Comparison of ENCODE assay signal across 8 cellular contexts in genomic region chr22:23144926-23145906, GRCh38. TPM values are rescaled to one million over a fixed set of nuclear protein-coding genes. Genes with fewer than 3 reads are reported as not detected.
A peak's percentile ranks its signal among the peaks of the same experiment; 100 is the strongest.
DNase-seq lines count a peak whose midpoint lies in the region; ATAC-seq and TF ChIP-seq lines count a peak whose summit lies in the region.

Gene RAB36, plus strand, starts transcription at chr22:23145477. Its CDS starts 1,140 bp downstream, at chr22:23146617.

- H3K9me2 ChIP-seq in MM.1S (replicated peaks; ENCODE audit: insufficient read depth, low read length) (no peaks in the 10 kb centered on the region), SK-N-SH (no peaks in the 10 kb centered on the region)

- H3K27ac Mint-ChIP-seq in activated naive CD8-positive, alpha-beta T cell treated with anti-CD3 and anti-CD28 coated beads for 36 hours, result peak within 1 kb of the TSS; percentile 58

- H3K9ac ChIP-seq in MM.1S (ENCODE audit: low read length), result peak within 1 kb of the TSS; percentile 82
- peak within 1 kb of the TSS; percentile 88 for H3K9ac ChIP-seq in SK-N-SH
- H3K9ac ChIP-seq in stomach smooth muscle (ENCODE audit: low read length in 2 of 2), result peak within 1 kb of the TSS; percentile 54 to 85

- H2AFZ ChIP-seq in MM.1S (ENCODE audit: low read length) (peak within 1 kb of the TSS; percentile 52), SK-N-SH (ENCODE audit: low read depth) (peak within 1 kb of the TSS; percentile 92)

- CTCF ChIA-PET in SK-N-SH (lab: Yijun Ruan, JAX), result interaction anchor here (0.7 to 2.5 kb wide), 10 partner anchors 12 to 587 kb away, joined by 3 to 13 read pairs (median 4); partner anchors contain the start of gene PRAME

- peak within 1 kb of the TSS; percentile 86 for H3K4me2 ChIP-seq in MM.1S (ENCODE audit: low read depth, low read length)
- peak within 1 kb of the TSS; percentile 91 for H3K4me2 ChIP-seq in SK-N-SH

- H3F3A ChIP-seq in MM.1S (ENCODE audit: insufficient read depth, low read length) (peaks cover 14% of the 10 kb centered on the region), SK-N-SH (replicated peaks; ENCODE audit: insufficient read depth) (no peaks in the 10 kb centered on the region)

- no peak for ATAC-seq in HG02678 (IDR thresholded peaks at IDR 0.05; ENCODE audit: unreplicated experiment)

- under 1% methylated on average over 46 of the region's 62 CpGs for WGBS in SK-N-SH (ENCODE audit: low lambda C conversion rate)

- POLR2A ChIA-PET in SK-N-SH (lab: Yijun Ruan, JAX), result interaction anchor here (1.2 to 1.4 kb wide), 2 partner anchors 9 to 17 kb away, joined by 3 read pairs; no protein-coding TSS in a partner anchor

- DNase-seq in MM.1S (peak; percentile 100), SK-N-SH (peak; percentile 98), glomerular visceral epithelial cell (ENCODE audit: extremely low spot score) (peak; percentile 98)
- DNase-seq in activated naive CD8-positive, alpha-beta T cell treated with anti-CD3 and anti-CD28 coated beads for 36 hours, result peak; percentile 89

- H3K27ac ChIP-seq in MM.1S (ENCODE audit: low read length) (peak within 1 kb of the TSS; percentile 71), SK-N-SH (ENCODE audit: low read depth in 2 of 2, low read length in 1 of 2) (peak within 1 kb of the TSS; percentile 62 to 73), neutrophil (peak within 1 kb of the TSS; percentile 70), stomach smooth muscle (ENCODE audit: low read length) (peak within 1 kb of the TSS; percentile 71)

- no peaks in the 10 kb centered on the region for H3K36me3 Mint-ChIP-seq in activated naive CD8-positive, alpha-beta T cell treated with anti-CD3 and anti-CD28 coated beads for 36 hours

- H3K9me3 ChIP-seq in MM.1S (replicated peaks; ENCODE audit: insufficient read depth, low read length), result no peaks in the 10 kb centered on the region
- no peaks in the 10 kb centered on the region for H3K9me3 ChIP-seq in SK-N-SH
- H3K9me3 ChIP-seq in neutrophil, result no peaks in the 10 kb centered on the region
- H3K9me3 ChIP-seq in stomach smooth muscle (ENCODE audit: control insufficient read depth in 2 of 2, low read length in 2 of 2), result no peaks in the 10 kb centered on the region

- 0 out of 2 replicates have a peak within 1 kb of the TSS, but pooled peaks have one; percentile 3 for H3K4me3 ChIP-seq in GM08714 (ENCODE audit: low read length)
- H3K4me3 ChIP-seq in MM.1S (ENCODE audit: low read length), result peak within 1 kb of the TSS; percentile 71
- H3K4me3 ChIP-seq in SK-N-SH (ENCODE audit: low read depth in 2 of 2, low read length in 1 of 2), result peak within 1 kb of the TSS; percentile 73 to 79
- peak within 1 kb of the TSS; percentile 53 to 58 for H3K4me3 ChIP-seq in neutrophil (ENCODE audit: low read depth in 1 of 2, low read length in 1 of 2)
- H3K4me3 ChIP-seq in stomach smooth muscle (ENCODE audit: low read length in 2 of 2), result peak within 1 kb of the TSS; percentile 43 to 77

- no peak for TF ChIP-seq EP300 in SK-N-SH (IDR thresholded peaks at IDR 0.05; ENCODE audit: borderline replicate concordance in 1 of 2, low read depth in 1 of 2, low read length in 1 of 2)

- peaks cover 35% of the 10 kb centered on the region for H3K4me1 Mint-ChIP-seq in activated naive CD8-positive, alpha-beta T cell treated with anti-CD3 and anti-CD28 coated beads for 36 hours

- H3K4me3 Mint-ChIP-seq in activated naive CD8-positive, alpha-beta T cell treated with anti-CD3 and anti-CD28 coated beads for 36 hours, result peak within 1 kb of the TSS; percentile 66

- no peaks in the 10 kb centered on the region for H3K9me3 Mint-ChIP-seq in activated naive CD8-positive, alpha-beta T cell treated with anti-CD3 and anti-CD28 coated beads for 36 hours

- H3K27me3 ChIP-seq in MM.1S (replicated peaks; ENCODE audit: insufficient read depth, low read length), result no peaks in the 10 kb centered on the region
- no peaks in the 10 kb centered on the region for H3K27me3 ChIP-seq in SK-N-SH (ENCODE audit: insufficient read depth)
- no peaks in the 10 kb centered on the region for H3K27me3 ChIP-seq in neutrophil
- no peaks in the 10 kb centered on the region for H3K27me3 ChIP-seq in stomach smooth muscle (ENCODE audit: control insufficient read depth in 1 of 2, insufficient read depth in 2 of 2, low read length in 2 of 2)

- H3K27me3 Mint-ChIP-seq in activated naive CD8-positive, alpha-beta T cell treated with anti-CD3 and anti-CD28 coated beads for 36 hours, result no peaks in the 10 kb centered on the region

- TF ChIP-seq CTCF in MM.1S (IDR thresholded peaks at IDR 0.05; ENCODE audit: low read length) (no peak), SK-N-SH (IDR thresholded peaks at IDR 0.05) (no peak), neutrophil (IDR thresholded peaks at IDR 0.05) (peak; percentile 34)

- H3K36me3 ChIP-seq in MM.1S (replicated peaks; ENCODE audit: insufficient read depth, low read length) (no peaks in the 10 kb centered on the region), SK-N-SH (replicated peaks in 1 of 2; ENCODE audit: control insufficient read depth in 1 of 2, insufficient read depth in 2 of 2, low read length in 1 of 2) (peaks cover 0 to 8% of the 10 kb centered on the region in 2 experiments), neutrophil (no peaks in the 10 kb centered on the region), stomach smooth muscle (ENCODE audit: control insufficient read depth in 2 of 2, insufficient read depth in 2 of 2, low read length in 2 of 2) (peaks cover 0 to 4% of the 10 kb centered on the region in 2 donors)

- H3K79me2 ChIP-seq in MM.1S (ENCODE audit: low read length) (peaks cover 19% of the 10 kb centered on the region), SK-N-SH (ENCODE audit: insufficient read depth) (peaks cover 4% of the 10 kb centered on the region; the same call in 1 of the 2 replicates)

- TF ChIP-seq RAD21 in SK-N-SH (IDR thresholded peaks at IDR 0.05; ENCODE audit: low read length), result no peak

- no peaks in the 10 kb centered on the region for H4K20me1 ChIP-seq in MM.1S (ENCODE audit: insufficient read depth, low read length)
- H4K20me1 ChIP-seq in SK-N-SH (ENCODE audit: insufficient read depth), result no peaks in the 10 kb centered on the region

- peaks cover 40% of the 10 kb centered on the region for H3K4me1 ChIP-seq in MM.1S (ENCODE audit: low read length)
- H3K4me1 ChIP-seq in SK-N-SH (ENCODE audit: control insufficient read depth in 1 of 2, insufficient read depth in 2 of 2, low read depth in 1 of 2, low read length in 1 of 2), result peaks cover 6 to 17% of the 10 kb centered on the region in 2 experiments; a peak in 1 of 4 replicates
- H3K4me1 ChIP-seq in neutrophil (ENCODE audit: control insufficient read depth in 1 of 2, insufficient read depth in 1 of 2, low read depth in 1 of 2, low read length in 1 of 2), result peaks cover 80 to 83% of the 10 kb centered on the region in 2 experiments
- H3K4me1 ChIP-seq in stomach smooth muscle (ENCODE audit: control insufficient read depth, insufficient read depth, low read length), result peaks cover 37% of the 10 kb centered on the region

TF ChIP-seq in SK-N-SH, 30 proteins besides CTCF, POLR2A, EP300 and RAD21 (continues in another document):
- no peak for TF ChIP-seq GATA2 (CRISPR knock-in tag; IDR thresholded peaks at IDR 0.05)
- no peak for TF ChIP-seq USF2 (IDR thresholded peaks at IDR 0.05; ENCODE audit: borderline replicate concordance, low read depth, low read length)
- no peak; the same call in 1 of the 2 replicates for TF ChIP-seq TAF1 (IDR thresholded peaks at IDR 0.05; ENCODE audit: borderline replicate concordance, low read depth, low read length)
- TF ChIP-seq PBX3 (IDR thresholded peaks at IDR 0.05), result peak; percentile 92
- no peak for TF ChIP-seq RCOR1 (IDR thresholded peaks at IDR 0.05; ENCODE audit: low read length)
- 0 out of 2 replicates have a peak, but pooled peaks have one; percentile 7 for TF ChIP-seq POLR2AphosphoS5 (IDR thresholded peaks at IDR 0.05; ENCODE audit: low read depth, low read length)
- TF ChIP-seq SMC3 (IDR thresholded peaks at IDR 0.05; ENCODE audit: low read depth, low read length), result no peak
- no peak for TF ChIP-seq MEF2A (IDR thresholded peaks at IDR 0.05; ENCODE audit: borderline replicate concordance, low read depth)
- TF ChIP-seq IRF3 (IDR thresholded peaks at IDR 0.05; ENCODE audit: low read depth, low read length), result no peak
- peak; percentile 65 for TF ChIP-seq RFX5 (IDR thresholded peaks at IDR 0.05; ENCODE audit: low read length)
- TF ChIP-seq NFIC (IDR thresholded peaks at IDR 0.05; ENCODE audit: borderline replicate concordance), result no peak

RNA-seq across cellular contexts. Expression of gene RAB36, which starts in this region (rescaled TPM):
- 6.6 and 6.8 TPM in 2 replicates for polyA plus RNA-seq in SK-N-SH (2012; rRNA removed)
- 3.5 and 5.0 TPM in 2 replicates for polyA plus RNA-seq in SK-N-SH (2012; cell fraction: cytosol; rRNA removed)
- polyA plus RNA-seq in SK-N-SH (2012; cell fraction: nucleus; rRNA removed), result 10.6 TPM in 2 replicates
- total RNA-seq in activated naive CD8-positive, alpha-beta T cell treated with anti-CD3 and anti-CD28 coated beads for 36 hours, result 1 to 10 TPM in 1 of 2 experiments, under 1 TPM in 1; 0.90 to 1.0 TPM

Comparison
In these comparisons a context has a peak if more than half of its experiments do, and no peak if none do; other contexts are left out.
1. H3K4me3 ChIP-seq: peak in every context shown above with its lines; median percentile 76 in SK-N-SH; 71 in MM.1S; 60 in stomach smooth muscle; 56 in neutrophil; 3 in GM08714.